ENCODE assay signal across 21 cellular contexts in genomic region chr14:77812028-77812427, GRCh38. TPM values are rescaled to one million over a fixed set of nuclear protein-coding genes. Genes with fewer than 3 reads are reported as not detected.
DNase-seq lines count a peak whose midpoint lies in the region; ATAC-seq lines count a peak whose summit lies in the region.
"Had no signal": no experiment of that assay in that cellular context is flagged by ENCODE, and none has a peak within 500 bp of the region (broad histone marks: within the 10 kb centered on the region; RNA-seq: fewer than 3 reads in every experiment).

No MANE protein-coding gene starts in this region.

- H3K23ac ChIP-seq in mesenchymal stem cell (ENCODE audit: low read length in 2 of 2): no peak overlapping the region

- no peak overlapping the region for H4K8ac ChIP-seq in mesenchymal stem cell (ENCODE audit: low read length)

- peaks cover 12% of the 10 kb centered on the region for H3K4me1 Mint-ChIP-seq in activated CD4-positive, alpha-beta T cell treated with anti-CD3 and anti-CD28 coated beads for 36 hours
- H3K4me1 Mint-ChIP-seq: CD8-positive, alpha-beta memory T cell had no signal

- no peak overlapping the region for H3K4ac ChIP-seq in mesenchymal stem cell (ENCODE audit: low read depth in 1 of 2, low read length in 2 of 2)

- no peaks in the 10 kb centered on the region for H3K36me3 Mint-ChIP-seq in activated CD4-positive, alpha-beta T cell treated with anti-CD3 and anti-CD28 coated beads for 36 hours (ENCODE audit: low read depth)

- peaks cover 5% of the 10 kb centered on the region for H3K79me1 ChIP-seq in mesenchymal stem cell (replicated peaks; ENCODE audit: low read length, poor library complexity, severe bottlenecking)

- H3K27ac ChIP-seq in mesenchymal stem cell (ENCODE audit: low read length, poor library complexity, severe bottlenecking) (no peak overlapping the region), Karpas-422 (ENCODE audit: low read length) (no peak overlapping the region)
- H3K27ac ChIP-seq: dorsolateral prefrontal cortex, left ventricle myocardium inferior, right atrium auricular region, uterus had no signal

- H3K4me1 ChIP-seq in mesenchymal stem cell (ENCODE audit: control insufficient read depth, insufficient read depth, low read depth, low read length) (no peaks in the 10 kb centered on the region), Karpas-422 (ENCODE audit: low read length) (no peaks in the 10 kb centered on the region)
- H3K4me1 ChIP-seq: left ventricle myocardium inferior, right atrium auricular region, uterus had no signal

- DNase-seq in mesenchymal stem cell (no peak), Karpas-422 (no peak), ureter (ENCODE audit: low spot score) (no peak)
- DNase-seq in activated CD4-positive, alpha-beta T cell treated with anti-CD3 and anti-CD28 coated beads for 36 hours: no peak
- DNase-seq: activated naive CD8-positive, alpha-beta T cell treated with anti-CD3 and anti-CD28 coated beads, Interleukin-2, amount 50 U/mL, for 24 hours; CD8-positive, alpha-beta memory T cell; DMS79; dorsolateral prefrontal cortex; HCEC 1CT; left ventricle myocardium inferior; NCI-H2029; NCI-H524; occipital lobe; SHP77; uterus had no signal

- no peak overlapping the region for H3K4me2 ChIP-seq in mesenchymal stem cell (ENCODE audit: low read length, poor library complexity, severe bottlenecking)
- no peak overlapping the region for H3K4me2 ChIP-seq in Karpas-422 (ENCODE audit: low read depth, low read length, poor library complexity, severe bottlenecking)

- H3K9me3 Mint-ChIP-seq in activated CD4-positive, alpha-beta T cell treated with anti-CD3 and anti-CD28 coated beads for 36 hours (ENCODE audit: low read depth): no peaks in the 10 kb centered on the region
- H3K9me3 Mint-ChIP-seq: activated naive CD8-positive, alpha-beta T cell treated with anti-CD3 and anti-CD28 coated beads, Interleukin-2, amount 50 U/mL, for 24 hours; activated T-helper 1 cell treated with anti-CD3 and anti-CD28 coated beads, Interleukin-12 subunit alpha, Interleukin-12 subunit beta, Interleukin-2, Interleukin-4 antibody, amounts not matched to agents 30 ng/mL and 10 ng/mL and 1 ng/mL, durations not matched to agents 14 hours and 24 hours and 36 hours; CD8-positive, alpha-beta memory T cell had no signal

- H3K36me3 ChIP-seq in mesenchymal stem cell (ENCODE audit: control insufficient read depth in 1 of 2, insufficient read depth in 2 of 2, low read depth in 1 of 2, low read length in 2 of 2) (no peaks in the 10 kb centered on the region), Karpas-422 (ENCODE audit: insufficient read depth, low read length) (no peaks in the 10 kb centered on the region)
- H3K36me3 ChIP-seq: left ventricle myocardium inferior, right atrium auricular region, uterus had no signal

- CTCF ChIA-PET in activated CD4-positive, alpha-beta T cell treated with anti-CD3 and anti-CD28 coated beads for 36 hours (lab: Charles Lee): no interaction called here

- H3K79me2 ChIP-seq in Karpas-422 (ENCODE audit: low read length): no peaks in the 10 kb centered on the region

- ATAC-seq in GM18499 (IDR thresholded peaks at IDR 0.05; ENCODE audit: insufficient read depth, unreplicated experiment) (peak; percentile 48), GM19351 (IDR thresholded peaks at IDR 0.05; ENCODE audit: unreplicated experiment) (peak; percentile 79), HG02884 (IDR thresholded peaks at IDR 0.05; ENCODE audit: unreplicated experiment) (peak; percentile 69), HG03558 (IDR thresholded peaks at IDR 0.05; ENCODE audit: extremely low read depth, unreplicated experiment) (peak; percentile 61)
- ATAC-seq in activated CD4-positive, alpha-beta T cell treated with anti-CD3 and anti-CD28 coated beads for 36 hours: no peak
- ATAC-seq: activated naive CD8-positive, alpha-beta T cell treated with anti-CD3 and anti-CD28 coated beads, Interleukin-2, amount 50 U/mL, for 24 hours had no signal

- no peak overlapping the region for H3K18ac ChIP-seq in mesenchymal stem cell (ENCODE audit: low read depth in 1 of 2, low read length in 2 of 2)

- no peaks in the 10 kb centered on the region for H3K9me3 ChIP-seq in mesenchymal stem cell (ENCODE audit: control insufficient read depth, low read length)
- no peaks in the 10 kb centered on the region for H3K9me3 ChIP-seq in Karpas-422 (ENCODE audit: low read length)
- H3K9me3 ChIP-seq: left ventricle myocardium inferior, right atrium auricular region, uterus had no signal

- no peak overlapping the region for H2AK5ac ChIP-seq in mesenchymal stem cell (ENCODE audit: low read length, severe bottlenecking)

- H2BK5ac ChIP-seq in mesenchymal stem cell (ENCODE audit: low read depth, low read length, poor library complexity, severe bottlenecking): no peak overlapping the region

- POLR2A ChIA-PET in activated CD4-positive, alpha-beta T cell treated with anti-CD3 and anti-CD28 coated beads for 36 hours (lab: Charles Lee): no interaction called here

- no peak overlapping the region for H2AFZ ChIP-seq in mesenchymal stem cell (ENCODE audit: low read depth, low read length)
- no peak overlapping the region for H2AFZ ChIP-seq in Karpas-422 (ENCODE audit: low read length)

- no peaks in the 10 kb centered on the region for H3K9me2 ChIP-seq in Karpas-422 (replicated peaks; ENCODE audit: insufficient read depth, low read length)

- H3K4me3 ChIP-seq in mesenchymal stem cell (ENCODE audit: insufficient read depth in 1 of 2, low read depth in 1 of 2, low read length in 2 of 2) (no peak overlapping the region), Karpas-422 (ENCODE audit: low read length) (no peak overlapping the region)
- H3K4me3 ChIP-seq: dorsolateral prefrontal cortex, left ventricle myocardium inferior, right atrium auricular region, uterus had no signal

- no peak overlapping the region for H2BK15ac ChIP-seq in mesenchymal stem cell (ENCODE audit: low read depth, poor library complexity, severe bottlenecking)

- no peak overlapping the region for H3K27ac Mint-ChIP-seq in activated CD4-positive, alpha-beta T cell treated with anti-CD3 and anti-CD28 coated beads for 36 hours
- H3K27ac Mint-ChIP-seq: activated naive CD8-positive, alpha-beta T cell treated with anti-CD3 and anti-CD28 coated beads, Interleukin-2, amount 50 U/mL, for 24 hours; activated T-helper 1 cell treated with anti-CD3 and anti-CD28 coated beads, Interleukin-12 subunit alpha, Interleukin-12 subunit beta, Interleukin-2, Interleukin-4 antibody, amounts not matched to agents 30 ng/mL and 10 ng/mL and 1 ng/mL, durations not matched to agents 14 hours and 24 hours and 36 hours had no signal

- intact Hi-C loops in activated CD4-positive, alpha-beta T cell treated with anti-CD3 and anti-CD28 coated beads for 36 hours (cut with DNase I, micrococcal nuclease): no loop called here

- no peak overlapping the region for H3K4me3 Mint-ChIP-seq in activated CD4-positive, alpha-beta T cell treated with anti-CD3 and anti-CD28 coated beads for 36 hours
- H3K4me3 Mint-ChIP-seq: activated naive CD8-positive, alpha-beta T cell treated with anti-CD3 and anti-CD28 coated beads, Interleukin-2, amount 50 U/mL, for 24 hours; activated T-helper 1 cell treated with anti-CD3 and anti-CD28 coated beads, Interleukin-12 subunit alpha, Interleukin-12 subunit beta, Interleukin-2, Interleukin-4 antibody, amounts not matched to agents 30 ng/mL and 10 ng/mL and 1 ng/mL, durations not matched to agents 14 hours and 24 hours and 36 hours had no signal

- 100% methylated on average over 2 of the region's 2 CpGs for WGBS in mesenchymal stem cell

- no peaks in the 10 kb centered on the region for H3K27me3 ChIP-seq in mesenchymal stem cell (ENCODE audit: control insufficient read depth in 1 of 2, insufficient read depth in 1 of 2, low read length in 2 of 2)
- H3K27me3 ChIP-seq in Karpas-422 (ENCODE audit: low read length): no peaks in the 10 kb centered on the region
- H3K27me3 ChIP-seq: dorsolateral prefrontal cortex, right atrium auricular region, uterus had no signal

- H3K14ac ChIP-seq in mesenchymal stem cell (ENCODE audit: low read length in 2 of 2): no peak overlapping the region

- H2BK120ac ChIP-seq in mesenchymal stem cell (ENCODE audit: low read depth, low read length): no peak overlapping the region

- no peak overlapping the region for H4K91ac ChIP-seq in mesenchymal stem cell (ENCODE audit: low read length)

- H2BK12ac ChIP-seq in mesenchymal stem cell (ENCODE audit: low read length in 2 of 2): no peak overlapping the region

- H3K9ac ChIP-seq in mesenchymal stem cell (ENCODE audit: low read length) (no peak overlapping the region), Karpas-422 (ENCODE audit: low read length) (no peak overlapping the region)

- H3K27me3 Mint-ChIP-seq in activated CD4-positive, alpha-beta T cell treated with anti-CD3 and anti-CD28 coated beads for 36 hours: no peaks in the 10 kb centered on the region
- H3K27me3 Mint-ChIP-seq: activated naive CD8-positive, alpha-beta T cell treated with anti-CD3 and anti-CD28 coated beads, Interleukin-2, amount 50 U/mL, for 24 hours; CD8-positive, alpha-beta memory T cell had no signal

- peaks cover 7% of the 10 kb centered on the region; the same call in 1 of the 2 replicates for H4K20me1 ChIP-seq in Karpas-422 (ENCODE audit: insufficient read depth, low read depth, low read length)

RNA-seq across cellular contexts. Expression of gene ADCK1, which starts 12.1 kb away (rescaled TPM):
- polyA plus RNA-seq in mesenchymal stem cell (2013, experiment 1 of 2): 6.0 TPM
- polyA plus RNA-seq in mesenchymal stem cell (2013, experiment 2 of 2): 6.1 TPM
- 7.2 and 9.7 TPM in 2 replicates for total RNA-seq in Karpas-422 (2014; rRNA removed; shearing (Covaris generic); ENCODE audit: low replicate concordance)
- 14.6 TPM for total RNA-seq in ureter
- 1 to 10 TPM; 4.6 to 4.9 TPM for total RNA-seq in activated CD4-positive, alpha-beta T cell treated with anti-CD3 and anti-CD28 coated beads for 36 hours

RNA-seq across cellular contexts. Expression of gene SNW1, which starts 51.1 kb away (rescaled TPM):
- polyA plus RNA-seq in mesenchymal stem cell (2013, experiment 1 of 2): 81.2 TPM
- 82.2 TPM for polyA plus RNA-seq in mesenchymal stem cell (2013, experiment 2 of 2)
- 79.9 and 88.1 TPM in 2 replicates for total RNA-seq in Karpas-422 (2014; rRNA removed; shearing (Covaris generic); ENCODE audit: low replicate concordance)
- 76.1 TPM for total RNA-seq in ureter
- total RNA-seq in activated CD4-positive, alpha-beta T cell treated with anti-CD3 and anti-CD28 coated beads for 36 hours: 100 to 1,000 TPM; 134 to 135 TPM
